In the genomic region with DNA sequence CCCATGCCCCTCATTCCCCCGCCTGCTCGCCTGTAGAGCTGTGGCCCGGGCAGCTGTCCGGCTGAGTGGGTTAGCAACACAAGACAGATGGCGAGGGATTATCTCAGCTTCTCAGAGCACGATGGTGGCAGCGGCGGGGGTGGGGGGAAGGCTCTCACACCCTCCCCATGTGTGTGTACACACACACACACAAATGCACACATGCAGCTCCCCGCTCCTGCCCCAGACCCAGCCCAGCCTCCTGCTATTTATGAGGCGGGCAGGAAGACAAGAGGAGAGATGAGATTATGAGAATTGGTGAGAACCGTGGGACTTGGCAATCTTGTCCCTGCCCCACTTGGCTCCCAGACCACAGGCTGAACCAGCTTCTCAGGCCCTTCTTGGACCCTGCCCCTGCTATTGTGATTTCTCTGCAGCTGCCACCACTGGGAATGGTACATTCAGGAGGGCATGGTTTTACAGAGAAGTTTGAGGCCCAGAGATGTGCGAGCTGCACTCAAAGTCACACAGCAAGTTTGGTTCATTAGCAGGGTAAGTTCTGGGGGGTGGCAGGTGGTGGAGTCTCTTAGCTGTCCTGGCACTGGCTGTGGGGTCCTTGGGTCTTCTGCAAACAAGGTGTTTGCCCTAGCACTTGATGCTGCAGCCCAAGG, we compare ENCODE assay signal across 1 cellular context.
TF ChIP-seq lines count a peak whose summit lies in the region.

No MANE protein-coding gene starts in this region.

TF ChIP-seq in HCT116, 20 proteins besides CTCF, POLR2A, EP300 and RAD21 (continued from another document):
- TF ChIP-seq, protein P1, sequence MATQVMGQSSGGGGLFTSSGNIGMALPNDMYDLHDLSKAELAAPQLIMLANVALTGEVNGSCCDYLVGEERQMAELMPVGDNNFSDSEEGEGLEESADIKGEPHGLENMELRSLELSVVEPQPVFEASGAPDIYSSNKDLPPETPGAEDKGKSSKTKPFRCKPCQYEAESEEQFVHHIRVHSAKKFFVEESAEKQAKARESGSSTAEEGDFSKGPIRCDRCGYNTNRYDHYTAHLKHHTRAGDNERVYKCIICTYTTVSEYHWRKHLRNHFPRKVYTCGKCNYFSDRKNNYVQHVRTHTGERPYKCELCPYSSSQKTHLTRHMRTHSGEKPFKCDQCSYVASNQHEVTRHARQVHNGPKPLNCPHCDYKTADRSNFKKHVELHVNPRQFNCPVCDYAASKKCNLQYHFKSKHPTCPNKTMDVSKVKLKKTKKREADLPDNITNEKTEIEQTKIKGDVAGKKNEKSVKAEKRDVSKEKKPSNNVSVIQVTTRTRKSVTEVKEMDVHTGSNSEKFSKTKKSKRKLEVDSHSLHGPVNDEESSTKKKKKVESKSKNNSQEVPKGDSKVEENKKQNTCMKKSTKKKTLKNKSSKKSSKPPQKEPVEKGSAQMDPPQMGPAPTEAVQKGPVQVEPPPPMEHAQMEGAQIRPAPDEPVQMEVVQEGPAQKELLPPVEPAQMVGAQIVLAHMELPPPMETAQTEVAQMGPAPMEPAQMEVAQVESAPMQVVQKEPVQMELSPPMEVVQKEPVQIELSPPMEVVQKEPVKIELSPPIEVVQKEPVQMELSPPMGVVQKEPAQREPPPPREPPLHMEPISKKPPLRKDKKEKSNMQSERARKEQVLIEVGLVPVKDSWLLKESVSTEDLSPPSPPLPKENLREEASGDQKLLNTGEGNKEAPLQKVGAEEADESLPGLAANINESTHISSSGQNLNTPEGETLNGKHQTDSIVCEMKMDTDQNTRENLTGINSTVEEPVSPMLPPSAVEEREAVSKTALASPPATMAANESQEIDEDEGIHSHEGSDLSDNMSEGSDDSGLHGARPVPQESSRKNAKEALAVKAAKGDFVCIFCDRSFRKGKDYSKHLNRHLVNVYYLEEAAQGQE (IDR thresholded peaks at IDR 0.05; ENCODE audit: low read depth): no peak
- no peak for TF ChIP-seq EZH2 (IDR thresholded peaks at IDR 0.05)
TF ChIP-seq in HCT116: peak in this region for 0.
